25 cellular contexts compared by ENCODE assay signal in genomic region chr4:182320580-182320979, GRCh38.
A peak's percentile ranks its signal among the peaks of the same experiment; 100 is the strongest.
DNase-seq lines count a peak whose midpoint lies in the region; ATAC-seq, FAIRE-seq and TF ChIP-seq lines count a peak whose summit lies in the region.
"Had no signal": no experiment of that assay in that cellular context is flagged by ENCODE, and none has a peak within 500 bp of the region (broad histone marks: within the 10 kb centered on the region; RNA-seq: fewer than 3 reads in every experiment).

No MANE protein-coding gene starts in this region.

- H3K27ac Mint-ChIP-seq in GM23338 (no peak overlapping the region), H9 (peak overlapping the region in 2 of 3 experiments; percentile 0 to 11; a peak in 2 of 7 replicates)
- H3K27ac Mint-ChIP-seq: CD4-positive, CD25-positive, alpha-beta regulatory T cell; CD8-positive, alpha-beta memory T cell had no signal

- H2BK5ac ChIP-seq in H9 (ENCODE audit: insufficient read length, low read length) = no peak overlapping the region
- no peak overlapping the region for H2BK5ac ChIP-seq in H1 (ENCODE audit: low read depth, low read length)

- H3K9me3 Mint-ChIP-seq in GM23338 (peaks cover 5% of the 10 kb centered on the region), H9 (peaks cover 2 to 3% of the 10 kb centered on the region in 2 experiments; a peak in 4 of 5 replicates)

- TF ChIP-seq CTCF in GM23338 (conservative IDR thresholded peaks at IDR 0.05; ENCODE audit: low read depth in 2 of 2) (peak in 1 of 2 experiments; percentile 7; a peak in 1 of 4 replicates), H9 (conservative IDR thresholded peaks at IDR 0.05) (no peak; the same call in 2 of the 3 replicates), H1 (IDR thresholded peaks at IDR 0.05; ENCODE audit: control extremely low read depth in 1 of 3, insufficient read depth in 1 of 3, low read depth in 1 of 3, low read length in 3 of 3) (no peak), right lobe of liver (IDR thresholded peaks at IDR 0.05) (peak in 2 of 4 donors; percentile 9 to 16), omental fat pad (IDR thresholded peaks at IDR 0.05) (no peak)

- H4K20me1 ChIP-seq in GM23338 (replicated peaks; ENCODE audit: insufficient read depth) = no peaks in the 10 kb centered on the region
- no peaks in the 10 kb centered on the region for H4K20me1 ChIP-seq in H9 (ENCODE audit: control insufficient read depth, insufficient read depth, insufficient read length)
- H4K20me1 ChIP-seq in H1 (replicated peaks in 1 of 2; ENCODE audit: control insufficient read depth in 1 of 2, insufficient read depth in 2 of 2, low read length in 2 of 2) = no peaks in the 10 kb centered on the region

- no peak overlapping the region for H3K9ac ChIP-seq in H9 (ENCODE audit: extremely low read depth, insufficient read length, low read length)
- H3K9ac ChIP-seq in H1 (replicated peaks in 1 of 4; ENCODE audit: extremely low read depth in 1 of 4, low read depth in 3 of 4, low read length in 3 of 4) = no peak overlapping the region
- H3K9ac ChIP-seq: GM23248 had no signal

- TF ChIP-seq POLR2A in H1 (IDR thresholded peaks at IDR 0.05; ENCODE audit: control extremely low read depth in 1 of 2, low read depth in 2 of 2, low read length in 2 of 2) (no peak), right lobe of liver (IDR thresholded peaks at IDR 0.05) (no peak)

- POLR2A ChIA-PET in H1 (lab: Charles Lee; ENCODE audit: partially characterized antibody) = no interaction called here

- H4K8ac ChIP-seq in H9 (replicated peaks; ENCODE audit: insufficient read length, low read depth, low read length) (no peak overlapping the region), H1 (ENCODE audit: extremely low read depth, insufficient read depth, low read length) (no peak overlapping the region)

- H2BK120ac ChIP-seq in H9 (ENCODE audit: low read depth, low read length, poor library complexity, severe bottlenecking) (no peak overlapping the region), H1 (replicated peaks; ENCODE audit: low read depth, low read length) (no peak overlapping the region)

- H2BK20ac ChIP-seq in H9 (ENCODE audit: low read depth, low read length, poor library complexity, severe bottlenecking) (no peak overlapping the region), H1 (ENCODE audit: low read length) (no peak overlapping the region)

- no peak overlapping the region for H2AK5ac ChIP-seq in H9 (ENCODE audit: insufficient read length, low read length)
- H2AK5ac ChIP-seq in H1 (ENCODE audit: low read depth, low read length) = no peak overlapping the region

- H2AFZ ChIP-seq in GM23338 (0 out of 2 replicates have a peak overlapping the region, but pooled peaks have one; percentile 40), H9 (ENCODE audit: low read length) (no peak overlapping the region), H1 (ENCODE audit: low read length) (no peak overlapping the region)
- H2AFZ ChIP-seq: GM23248 had no signal

- CTCF ChIA-PET in H1 (lab: Charles Lee; ENCODE audit: partially characterized antibody) = interaction anchor here (2.3 kb wide), 1 partner anchor 17 kb away, joined by 5 read pairs; no protein-coding TSS in a partner anchor

- H3K27me3 ChIP-seq in GM23338 (ENCODE audit: insufficient read depth) = no peaks in the 10 kb centered on the region
- H3K27me3 ChIP-seq in H9 (ENCODE audit: insufficient read depth, low read length) = no peaks in the 10 kb centered on the region
- H3K27me3 ChIP-seq in H1 (replicated peaks in 1 of 4; ENCODE audit: control insufficient read depth in 3 of 4, extremely low read depth in 1 of 4, insufficient read depth in 3 of 4, low read length in 3 of 4) = no peaks in the 10 kb centered on the region; a peak in 1 of 7 replicates
- no peaks in the 10 kb centered on the region for H3K27me3 ChIP-seq in right lobe of liver
- H3K27me3 ChIP-seq: BE2C had no signal

- H2BK15ac ChIP-seq in H9 (ENCODE audit: low read depth, low read length) (no peak overlapping the region), H1 (ENCODE audit: low read length) (no peak overlapping the region)

- H3K9me3 ChIP-seq in H9 (ENCODE audit: control insufficient read depth, low read depth, low read length) = no peaks in the 10 kb centered on the region
- H3K9me3 ChIP-seq in H1 (ENCODE audit: insufficient read depth in 2 of 2, low read depth in 1 of 2, low read length in 1 of 2) = no peaks in the 10 kb centered on the region
- H3K9me3 ChIP-seq in right lobe of liver = no peaks in the 10 kb centered on the region
- H3K9me3 ChIP-seq: BE2C had no signal

- H3K27me3 Mint-ChIP-seq in GM23338 (ENCODE audit: insufficient read depth, low read depth, poor library complexity) (peaks cover 3% of the 10 kb centered on the region), H9 (ENCODE audit: low read depth) (no peaks in the 10 kb centered on the region; the same call in 1 of the 2 replicates)
- H3K27me3 Mint-ChIP-seq: CD4-positive, CD25-positive, alpha-beta regulatory T cell; CD8-positive, alpha-beta memory T cell had no signal

- H2BK12ac ChIP-seq in H9 (ENCODE audit: insufficient read length, low read depth, low read length) (no peak overlapping the region), H1 (ENCODE audit: low read depth, low read length) (no peak overlapping the region)

- ATAC-seq in GM23338 = no peak
- ATAC-seq in right lobe of liver = peak; percentile 59 to 84 (median 68)
- no peak for ATAC-seq in HG03039 (IDR thresholded peaks at IDR 0.05; ENCODE audit: unreplicated experiment)
- ATAC-seq in GM21786 (IDR thresholded peaks at IDR 0.05; ENCODE audit: unreplicated experiment) = no peak
- ATAC-seq in omental fat pad (ENCODE audit: low FRiP score) = no peak
- ATAC-seq: GM12878, K562 had no signal

- no peak overlapping the region for H3T11ph ChIP-seq in H9 (ENCODE audit: low read length)

- H3K27ac ChIP-seq in GM23338 (ENCODE audit: low read depth) (no peak overlapping the region), H9 (ENCODE audit: insufficient read length, low read depth, low read length) (no peak overlapping the region), H1 (ENCODE audit: low read depth, low read length) (no peak overlapping the region), right lobe of liver (no peak overlapping the region)
- H3K27ac ChIP-seq: GM23248, HL-60 had no signal

- no peak for TF ChIP-seq RAD21 in H1 (IDR thresholded peaks at IDR 0.05 in 1 of 2, conservative IDR thresholded peaks at IDR 0.05 in 1 of 2; ENCODE audit: low read depth in 2 of 2, low read length in 2 of 2)

- H3K4me3 Mint-ChIP-seq in GM23338 (no peak overlapping the region), H9 (no peak overlapping the region)
- H3K4me3 Mint-ChIP-seq: CD4-positive, CD25-positive, alpha-beta regulatory T cell; CD8-positive, alpha-beta memory T cell had no signal

- H3K79me2 ChIP-seq in GM23338 (replicated peaks; ENCODE audit: insufficient read depth) (no peaks in the 10 kb centered on the region), H9 (ENCODE audit: insufficient read depth, low read length) (no peaks in the 10 kb centered on the region), H1 (ENCODE audit: control insufficient read depth in 1 of 2, insufficient read depth in 2 of 2, low read length in 2 of 2) (no peaks in the 10 kb centered on the region)

- DNase-seq in GM23338 (ENCODE audit: low spot score) = no peak
- DNase-seq in H9 = no peak
- no peak for DNase-seq in H1 (ENCODE audit: low read depth in 1 of 2, low spot score in 2 of 2)
- DNase-seq in right lobe of liver = no peak
- no peak for DNase-seq in omental fat pad (ENCODE audit: low spot score)
- no peak for DNase-seq in GM19239 (ENCODE audit: insufficient read length, low spot score)
- DNase-seq: ACHN; BE2C; C1 segment of cervical spinal cord; CD4-positive, CD25-positive, alpha-beta regulatory T cell; CD8-positive, alpha-beta memory T cell; COR-L47; DMS 273 treated with DMSO at 0.1 percent for 48 hours; DMS53; DND-41; EL; GM23248; H7; IMR-90 had no signal

- no peak for TF ChIP-seq EP300 in H1 (IDR thresholded peaks at IDR 0.05; ENCODE audit: borderline replicate concordance in 1 of 2, low read depth in 2 of 2, low read length in 2 of 2)

- H3K4me1 ChIP-seq in GM23338 (ENCODE audit: insufficient read depth) (peaks cover 6% of the 10 kb centered on the region; the same call in 1 of the 2 replicates), H9 (ENCODE audit: insufficient read depth, low read length) (peaks cover 6% of the 10 kb centered on the region; the same call in 1 of the 2 replicates), H1 (replicated peaks in 1 of 4; ENCODE audit: control insufficient read depth in 3 of 4, insufficient read depth in 4 of 4, low read length in 3 of 4) (peaks cover 0 to 2% (median 0%) of the 10 kb centered on the region in 4 experiments; a peak in 1 of 7 replicates), right lobe of liver (peaks cover 0 to 7% (median 0%) of the 10 kb centered on the region in 4 donors)

- FAIRE-seq in H1 (lab: Jason Lieb, UNC) (peak; percentile 65), GM19239 (lab: Jason Lieb, UNC) (no peak)
- FAIRE-seq: A204.1, GM12878, K562 had no signal

- no peaks in the 10 kb centered on the region for H3K23me2 ChIP-seq in H9 (ENCODE audit: insufficient read length, low read depth, low read length, poor library complexity, severe bottlenecking)
- no peaks in the 10 kb centered on the region for H3K23me2 ChIP-seq in H1 (ENCODE audit: low read depth, low read length)

- H4K5ac ChIP-seq in H9 (ENCODE audit: insufficient read length, low read depth, low read length) = no peak overlapping the region
- no peak overlapping the region for H4K5ac ChIP-seq in H1 (ENCODE audit: insufficient read length, low read depth, low read length)

- H3K4me1 Mint-ChIP-seq in GM23338 (peaks cover 16% of the 10 kb centered on the region), H9 (peaks cover 15 to 18% of the 10 kb centered on the region in 2 experiments)
- H3K4me1 Mint-ChIP-seq: CD4-positive, CD25-positive, alpha-beta regulatory T cell; CD8-positive, alpha-beta memory T cell had no signal

- no peaks in the 10 kb centered on the region for H3K79me1 ChIP-seq in H9 (ENCODE audit: insufficient read depth, low read depth, low read length, poor library complexity, severe bottlenecking)
- H3K79me1 ChIP-seq in H1 (ENCODE audit: low read depth, low read length) = no peaks in the 10 kb centered on the region

- no peak overlapping the region for H3K4me2 ChIP-seq in GM23338
- H3K4me2 ChIP-seq in H9 (ENCODE audit: insufficient read depth, insufficient read length, low read length) = no peak overlapping the region
- H3K4me2 ChIP-seq in H1 (ENCODE audit: insufficient read depth in 1 of 2, low read depth in 2 of 2, low read length in 2 of 2) = no peak overlapping the region

- WGBS in H9 (ENCODE audit: extremely low coverage, insufficient read length, low lambda C conversion rate) = no CpG with 5 or more reads among the region's 3 CpGs
- WGBS in H1 (ENCODE audit: extremely low coverage in 1 of 2, insufficient coverage in 1 of 2, insufficient read length in 1 of 2, insufficient replicate concordance in 2 of 2, low coverage in 1 of 2, low lambda C conversion rate in 2 of 2, missing lambda C conversion rate in 1 of 2), 2 experiments = 84% methylated on average over 3 of the region's 3 CpGs; no CpG with 5 or more reads in 1 of the 2 experiments
- WGBS in right lobe of liver (ENCODE audit: insufficient coverage, low coverage, low lambda C conversion rate, missing lambda C conversion rate) = 41% methylated on average over 3 of the region's 3 CpGs

- peaks cover 6% of the 10 kb centered on the region; the same call in 1 of the 2 replicates for H3K36me3 ChIP-seq in GM23338 (ENCODE audit: insufficient read depth)
- peaks cover 0 to 3% (median under 1%) of the 10 kb centered on the region in 4 experiments; a peak in 3 of 8 replicates for H3K36me3 ChIP-seq in H1 (ENCODE audit: control insufficient read depth in 2 of 4, insufficient read depth in 4 of 4, low read length in 3 of 4)
- no peaks in the 10 kb centered on the region for H3K36me3 ChIP-seq in right lobe of liver

- H3K56ac ChIP-seq in H9 (ENCODE audit: insufficient read length, low read depth, low read length) (no peak overlapping the region), H1 (replicated peaks; ENCODE audit: insufficient read length, low read depth, low read length) (no peak overlapping the region)

- H3K9me2 ChIP-seq in GM23338 (ENCODE audit: insufficient read depth) = peaks cover 8% of the 10 kb centered on the region; the same call in 1 of the 2 replicates

- H3F3A ChIP-seq in GM23338 (replicated peaks; ENCODE audit: low read depth) = no peaks in the 10 kb centered on the region

- no peak overlapping the region for H3K23ac ChIP-seq in H9 (ENCODE audit: insufficient read length, low read depth, low read length)
- H3K23ac ChIP-seq in H1 (ENCODE audit: insufficient read length) = no peak overlapping the region

- no peak overlapping the region for H3K4me3 ChIP-seq in GM23338
- no peak overlapping the region for H3K4me3 ChIP-seq in H1 (ENCODE audit: extremely low read depth in 1 of 4, insufficient read depth in 2 of 4, low read depth in 3 of 4, low read length in 4 of 4)
- no peak overlapping the region for H3K4me3 ChIP-seq in right lobe of liver
- H3K4me3 ChIP-seq: GM12878, GM23248, K562 had no signal

- H3K4ac ChIP-seq in H9 (ENCODE audit: low read depth, low read length) = no peak overlapping the region
- H3K4ac ChIP-seq in H1 (replicated peaks; ENCODE audit: insufficient read length, low read depth, low read length) = no peak overlapping the region

- H3K14ac ChIP-seq in H9 (ENCODE audit: insufficient read depth, low read length) (no peak overlapping the region), H1 (ENCODE audit: insufficient read length) (no peak overlapping the region)

- peaks cover 3% of the 10 kb centered on the region for H3K36me3 Mint-ChIP-seq in GM23338 (ENCODE audit: low read depth)
- H3K36me3 Mint-ChIP-seq in H9 (ENCODE audit: insufficient read depth in 1 of 3, low read depth in 3 of 3) = peaks cover 3 to 5% (median 4%) of the 10 kb centered on the region in 3 experiments
- H3K36me3 Mint-ChIP-seq: CD4-positive, CD25-positive, alpha-beta regulatory T cell; CD8-positive, alpha-beta memory T cell had no signal

- H4K91ac ChIP-seq in H9 (ENCODE audit: insufficient read length, low read depth, low read length) = no peak overlapping the region
- H4K91ac ChIP-seq in H1 (replicated peaks; ENCODE audit: insufficient read length, low read length) = no peak overlapping the region

- intact Hi-C loops in right lobe of liver (cut with DNase I) = no loop called here

- H3K18ac ChIP-seq in H9 (ENCODE audit: insufficient read length, low read depth, low read length) (no peak overlapping the region), H1 (ENCODE audit: extremely low read depth, low read length) (no peak overlapping the region)

Comparison
In these comparisons a context has a peak if more than half of its experiments do, and no peak if none do; other contexts are left out.
1. ATAC-seq: peak in right lobe of liver (4 of 4); none in GM23338 (single experiment), HG03039 (single experiment), GM21786 (single experiment) and omental fat pad (single experiment).